Comparison of ENCODE assay signal across 11 cellular contexts in the genomic region with DNA sequence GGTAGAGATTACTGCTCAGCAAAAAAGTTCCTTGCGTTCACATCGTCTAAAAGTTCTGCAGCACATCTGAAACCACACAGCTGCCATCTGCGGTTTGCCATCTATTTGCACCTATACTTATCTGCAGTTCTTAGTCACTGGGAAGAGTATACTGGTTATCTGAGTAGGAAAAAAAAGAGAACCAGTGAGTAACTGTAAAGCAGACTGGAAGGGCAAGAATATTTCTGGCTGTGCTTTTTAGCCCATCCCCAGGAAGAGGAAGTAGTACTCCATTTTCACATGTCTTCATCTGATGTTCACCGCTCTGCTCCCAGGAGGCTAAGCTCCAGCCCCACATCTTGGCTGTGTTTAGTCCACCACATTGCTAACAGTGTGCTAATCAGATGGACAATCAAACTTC. TPM values are rescaled to one million over a fixed set of nuclear protein-coding genes. Genes with fewer than 3 reads are reported as not detected.
DNase-seq lines count a peak whose midpoint lies in the region; ATAC-seq and TF ChIP-seq lines count a peak whose summit lies in the region.
"Had no signal": no experiment of that assay in that cellular context is flagged by ENCODE, and none has a peak within 500 bp of the region (broad histone marks: within the 10 kb centered on the region; RNA-seq: fewer than 3 reads in every experiment).

No MANE protein-coding gene starts in this region.

- peaks cover 27% of the 10 kb centered on the region for H3K4me1 Mint-ChIP-seq in Caco-2 (ENCODE audit: low read depth, unreplicated experiment)

- H3K27ac ChIP-seq in dorsolateral prefrontal cortex = peak overlapping the region in 53 of 59 donors; percentile 19 to 99 (median 96)
- no peak overlapping the region for H3K27ac ChIP-seq in GM23248
- no peak overlapping the region for H3K27ac ChIP-seq in lower lobe of right lung

- no peaks in the 10 kb centered on the region for H3K27me3 ChIP-seq in Caco-2 (replicated peaks; ENCODE audit: control insufficient read depth, insufficient read depth, low read length)
- no peaks in the 10 kb centered on the region for H3K27me3 ChIP-seq in dorsolateral prefrontal cortex
- no peaks in the 10 kb centered on the region for H3K27me3 ChIP-seq in GM23248 (replicated peaks; ENCODE audit: insufficient read depth)
- no peaks in the 10 kb centered on the region for H3K27me3 ChIP-seq in lower lobe of right lung (ENCODE audit: low read depth)

- intact Hi-C loops in Caco-2 (cut with micrococcal nuclease; ENCODE audit: unreplicated experiment) (no loop called here), dorsolateral prefrontal cortex (cut with DNase I) (loop anchor here in 1 of 2 donors (10.0 kb wide), 1 partner anchor 165 kb away; no protein-coding TSS in a partner anchor), lower lobe of right lung (cut with DNase I) (no loop called here)

- no peak overlapping the region for H3K4me3 Mint-ChIP-seq in Caco-2 (ENCODE audit: unreplicated experiment)
- H3K4me3 Mint-ChIP-seq: activated B cell treated with CpG ODN at 0.5 μM for 24 hours; CD4-positive, CD25-positive, alpha-beta regulatory T cell had no signal

- WGBS in GM23248 (ENCODE audit: low coverage in 1 of 2, low lambda C conversion rate in 2 of 2, missing lambda C conversion rate in 2 of 2), 2 experiments = 92 to 93% methylated on average over 4 of the region's 4 CpGs

- no peaks in the 10 kb centered on the region for H3F3A ChIP-seq in GM23248 (ENCODE audit: insufficient read depth)

- H3K9me3 Mint-ChIP-seq in Caco-2 (ENCODE audit: unreplicated experiment) = no peaks in the 10 kb centered on the region
- H3K9me3 Mint-ChIP-seq: activated B cell treated with CpG ODN at 0.5 μM for 24 hours had no signal

- H3K27ac Mint-ChIP-seq in Caco-2 (ENCODE audit: unreplicated experiment) = peak overlapping the region; percentile 28
- H3K27ac Mint-ChIP-seq: activated B cell treated with CpG ODN at 0.5 μM for 24 hours; CD4-positive, CD25-positive, alpha-beta regulatory T cell had no signal

- no peak overlapping the region for H2AFZ ChIP-seq in GM23248

- H3K36me3 ChIP-seq in Caco-2 (ENCODE audit: control insufficient read depth, insufficient read depth, low read length) (peaks cover 5% of the 10 kb centered on the region), GM23248 (ENCODE audit: low read depth) (no peaks in the 10 kb centered on the region), lower lobe of right lung (no peaks in the 10 kb centered on the region)

- TF ChIP-seq CTCF in Caco-2 (IDR thresholded peaks at IDR 0.05; ENCODE audit: insufficient read depth in 1 of 2, low read depth in 1 of 2, low read length in 1 of 2, severe bottlenecking in 1 of 2, unreplicated experiment in 1 of 2) (no peak), dorsolateral prefrontal cortex (IDR thresholded peaks at IDR 0.05 in 54 of 56, conservative IDR thresholded peaks at IDR 0.05 in 2 of 56; ENCODE audit: low read depth in 1 of 56, partially characterized antibody in 56 of 56) (peak in 1 of 56 donors; percentile 5), lower lobe of right lung (IDR thresholded peaks at IDR 0.05) (no peak)

- no peaks in the 10 kb centered on the region for H3K27me3 Mint-ChIP-seq in Caco-2 (ENCODE audit: insufficient read depth, unreplicated experiment)

- no peaks in the 10 kb centered on the region; the same call in 1 of the 2 replicates for H3K4me1 ChIP-seq in Caco-2
- no peaks in the 10 kb centered on the region for H3K4me1 ChIP-seq in GM23248 (ENCODE audit: insufficient read depth)
- peaks cover 45% of the 10 kb centered on the region for H3K4me1 ChIP-seq in lower lobe of right lung

- no peaks in the 10 kb centered on the region for H3K9me2 ChIP-seq in GM23248 (ENCODE audit: insufficient read depth)

- no peaks in the 10 kb centered on the region for H4K20me1 ChIP-seq in GM23248 (ENCODE audit: insufficient read depth)

- no peak overlapping the region for H3K4me2 ChIP-seq in GM23248 (ENCODE audit: unreplicated experiment)

- POLR2A ChIA-PET in Caco-2 (lab: Charles Lee) = no interaction called here

- no TSS peak for BruUV-seq in Caco-2 (replicated peaks; lab: Mats Ljungman, UMichigan)

- CTCF ChIA-PET in Caco-2 (lab: Charles Lee) = no interaction called here

- no peaks in the 10 kb centered on the region for H3K79me2 ChIP-seq in GM23248 (ENCODE audit: insufficient read depth)

- ATAC-seq in GM21723 (IDR thresholded peaks at IDR 0.05; ENCODE audit: unreplicated experiment) (peak; percentile 58), lower lobe of right lung (no peak)

- H3K4me3 ChIP-seq in Caco-2 (ENCODE audit: low read depth, low read length) (no peak overlapping the region), dorsolateral prefrontal cortex (peak overlapping the region in 2 of 59 donors; percentile 1 to 40), GM23248 (no peak overlapping the region), lower lobe of right lung (no peak overlapping the region)

- no peak overlapping the region for H3K9ac ChIP-seq in GM23248

- peaks cover 89% of the 10 kb centered on the region for H3K36me3 Mint-ChIP-seq in Caco-2 (ENCODE audit: insufficient read depth, unreplicated experiment)
- H3K36me3 Mint-ChIP-seq: CD4-positive, CD25-positive, alpha-beta regulatory T cell had no signal

- in situ Hi-C loops in GM23248 (cut with MboI) = no loop called here

- DNase-seq in Caco-2 (no peak), M059J (ENCODE audit: low read depth) (peak; percentile 59), dorsolateral prefrontal cortex (no peak), DMS79 (lab: John Stamatoyannopoulos, UW) (no peak), GM23248 (no peak), lower lobe of right lung (no peak), NCI-H1436 (lab: John Stamatoyannopoulos, UW) (no peak)
- DNase-seq: activated B cell treated with CpG ODN at 0.5 μM for 24 hours; CD4-positive, CD25-positive, alpha-beta regulatory T cell; effector memory CD4-positive, alpha-beta T cell had no signal

- H3K9me3 ChIP-seq in Caco-2 (no peaks in the 10 kb centered on the region), GM23248 (ENCODE audit: low read depth) (no peaks in the 10 kb centered on the region), lower lobe of right lung (no peaks in the 10 kb centered on the region)

RNA-seq across cellular contexts. Expression of a gene that starts 35.6 kb away (rescaled TPM):
- 68.0 and 80.4 TPM in 2 replicates for total RNA-seq in Caco-2 (2022)
- total RNA-seq in M059J (2014; rRNA removed; shearing (Covaris generic)) = 16.9 and 32.2 TPM in 2 replicates
- 10 to 100 TPM; 19.0 to 43.3 (median 29.8) TPM for total RNA-seq in dorsolateral prefrontal cortex
- 0.43 TPM in 1 of 2 replicates, not detected in the other for total RNA-seq in GM23248 (2014; rRNA removed; shearing (Covaris generic))
- polyA plus RNA-seq in GM23248 (2016; fragmentation: Nextera tagmentation; extraction: Ambion mirVana) = 0.05 and 0.06 TPM in 2 replicates
- 47.0 TPM for total RNA-seq in lower lobe of right lung

Comparison
In these comparisons a context has a peak if more than half of its experiments do, and no peak if none do; other contexts are left out.
1. H3K27ac ChIP-seq: peak in dorsolateral prefrontal cortex (53 of 59); none in GM23248 (single experiment) and lower lobe of right lung (single experiment).
2. RNA of a gene that starts 35.6 kb away (total RNA-seq): 68.0 to 80.4 TPM in Caco-2, 47.0 TPM in lower lobe of right lung (single experiment), 16.9 to 32.2 TPM in M059J and 19.0 to 43.3 TPM in dorsolateral prefrontal cortex; 0.43 TPM in GM23248; every median in the first group is over 10 times any median in the second.